In genomic region chr5:106797996-106798395, GRCh38 we compare ENCODE assay signal across 25 cellular contexts.
"Had no signal": no experiment of that assay in that cellular context is flagged by ENCODE, and none has a peak within 500 bp of the region (broad histone marks: within the 10 kb centered on the region; RNA-seq: fewer than 3 reads in every experiment).

No MANE protein-coding gene starts in this region.

- H3K27ac ChIP-seq: epithelial cell of prostate, esophagus squamous epithelium, parathyroid adenoma, right atrium auricular region, stomach, thyroid gland, upper lobe of left lung had no signal

- H3K4me3 Mint-ChIP-seq: activated B cell treated with CpG ODN at 0.5 μM for 24 hours; activated CD8-positive, alpha-beta T cell treated with anti-CD3 and anti-CD28 coated beads for 36 hours; activated naive CD4-positive, alpha-beta T cell treated with anti-CD3 and anti-CD28 coated beads, Interleukin-2, amount 50 U/mL, for 24 hours; activated naive CD8-positive, alpha-beta T cell treated with anti-CD3 and anti-CD28 coated beads, Interleukin-2, amount 50 U/mL, for 24 hours; central memory CD8-positive, alpha-beta T cell; dendritic cell treated with granulocyte-macrophage colony-stimulating factor and Interleukin-4, amounts not matched to agents 40 ng/mL and 50 ng/mL, for 4 days; nephron; stimulated activated naive B cell treated with anti-CD40 and anti-IgM and Interleukin-4, amounts not matched to agents 10 μg/mL and 1 μg/mL and 100 μg/mL, for 72 hours had no signal

- H3K36me3 Mint-ChIP-seq: activated naive CD4-positive, alpha-beta T cell treated with anti-CD3 and anti-CD28 coated beads, Interleukin-2, amount 50 U/mL, for 24 hours; stimulated activated naive B cell treated with anti-CD40 and anti-IgM and Interleukin-4, amounts not matched to agents 10 μg/mL and 1 μg/mL and 100 μg/mL, for 72 hours had no signal

- ATAC-seq: activated CD8-positive, alpha-beta T cell treated with anti-CD3 and anti-CD28 coated beads for 36 hours; activated naive CD8-positive, alpha-beta T cell treated with anti-CD3 and anti-CD28 coated beads, Interleukin-2, amount 50 U/mL, for 24 hours; left cardiac atrium; left ventricle myocardium superior; stimulated activated naive B cell treated with anti-CD40 and anti-IgM and Interleukin-4, amounts not matched to agents 10 μg/mL and 1 μg/mL and 100 μg/mL, for 72 hours had no signal

- H3K9me3 ChIP-seq: esophagus squamous epithelium, right atrium auricular region, stomach, thyroid gland, upper lobe of left lung had no signal

- H3K4me3 ChIP-seq: esophagus squamous epithelium, right atrium auricular region, stomach, thyroid gland, upper lobe of left lung had no signal

- H3K27ac Mint-ChIP-seq: activated B cell treated with CpG ODN at 0.5 μM for 24 hours; activated CD8-positive, alpha-beta T cell treated with anti-CD3 and anti-CD28 coated beads for 36 hours; activated naive CD4-positive, alpha-beta T cell treated with anti-CD3 and anti-CD28 coated beads, Interleukin-2, amount 50 U/mL, for 24 hours; activated naive CD8-positive, alpha-beta T cell treated with anti-CD3 and anti-CD28 coated beads, Interleukin-2, amount 50 U/mL, for 24 hours; activated T-helper 2 cell treated with anti-CD3 and anti-CD28 coated beads, Interferon-gamma antibody, Interleukin-2, Interleukin-4, amounts not matched to agents 10 μg/mL and 5 μg/mL and 100 μg/mL, durations not matched to agents 14 hours and 24 hours and 36 hours; dendritic cell treated with granulocyte-macrophage colony-stimulating factor and Interleukin-4, amounts not matched to agents 40 ng/mL and 50 ng/mL, for 4 days; nephron; stimulated activated naive B cell treated with anti-CD40 and anti-IgM and Interleukin-4, amounts not matched to agents 10 μg/mL and 1 μg/mL and 100 μg/mL, for 72 hours had no signal

- H3K27me3 ChIP-seq: esophagus squamous epithelium, right atrium auricular region, stomach, thyroid gland, upper lobe of left lung had no signal

- H3K4me1 ChIP-seq: esophagus squamous epithelium, parathyroid adenoma, right atrium auricular region, stomach, thyroid gland, upper lobe of left lung had no signal

- DNase-seq: activated B cell treated with CpG ODN at 0.5 μM for 24 hours; activated CD4-positive, alpha-beta T cell treated with anti-CD3 and anti-CD28 coated beads, Interleukin-2, amount 50 U/mL, for 1 hour; activated CD8-positive, alpha-beta T cell treated with anti-CD3 and anti-CD28 coated beads for 36 hours; activated naive CD8-positive, alpha-beta T cell treated with anti-CD3 and anti-CD28 coated beads, Interleukin-2, amount 50 U/mL, for 24 hours; activated T-cell treated with anti-CD3 and anti-CD28 coated beads, Interleukin-2, amount 50 U/mL, for 48 hours; anterior cingulate cortex; esophagus squamous epithelium; foreskin melanocyte; left cardiac atrium; left ventricle myocardium superior; stimulated activated CD4-positive, alpha-beta T cell treated with anti-CD3 and anti-CD28 coated beads, Interleukin-15, amount 100 ng/mL, for 24 hours; stimulated activated CD4-positive, alpha-beta T cell treated with anti-CD3 and anti-CD28 coated beads, Interleukin-2, amount 100 ng/mL, for 24 hours; stimulated activated naive B cell treated with anti-CD40 and anti-IgM and Interleukin-4, amounts not matched to agents 10 μg/mL and 1 μg/mL and 100 μg/mL, for 72 hours; stomach; T-helper 2 cell; thyroid gland; upper lobe of left lung had no signal

- H3K9me3 Mint-ChIP-seq: activated B cell treated with CpG ODN at 0.5 μM for 24 hours; activated naive CD4-positive, alpha-beta T cell treated with anti-CD3 and anti-CD28 coated beads, Interleukin-2, amount 50 U/mL, for 24 hours; activated T-helper 2 cell treated with anti-CD3 and anti-CD28 coated beads, Interferon-gamma antibody, Interleukin-2, Interleukin-4, amounts not matched to agents 10 μg/mL and 5 μg/mL and 100 μg/mL, durations not matched to agents 14 hours and 24 hours and 36 hours; central memory CD8-positive, alpha-beta T cell; dendritic cell treated with granulocyte-macrophage colony-stimulating factor and Interleukin-4, amounts not matched to agents 40 ng/mL and 50 ng/mL, for 4 days; nephron; stimulated activated naive B cell treated with anti-CD40 and anti-IgM and Interleukin-4, amounts not matched to agents 10 μg/mL and 1 μg/mL and 100 μg/mL, for 72 hours had no signal

- H3K27me3 Mint-ChIP-seq: activated B cell treated with CpG ODN at 0.5 μM for 24 hours; activated CD8-positive, alpha-beta T cell treated with anti-CD3 and anti-CD28 coated beads for 36 hours; activated naive CD4-positive, alpha-beta T cell treated with anti-CD3 and anti-CD28 coated beads, Interleukin-2, amount 50 U/mL, for 24 hours; activated naive CD8-positive, alpha-beta T cell treated with anti-CD3 and anti-CD28 coated beads, Interleukin-2, amount 50 U/mL, for 24 hours; central memory CD8-positive, alpha-beta T cell; dendritic cell treated with granulocyte-macrophage colony-stimulating factor and Interleukin-4, amounts not matched to agents 40 ng/mL and 50 ng/mL, for 4 days; stimulated activated naive B cell treated with anti-CD40 and anti-IgM and Interleukin-4, amounts not matched to agents 10 μg/mL and 1 μg/mL and 100 μg/mL, for 72 hours had no signal

- H3K9ac ChIP-seq: parathyroid adenoma had no signal

- H3K36me3 ChIP-seq: esophagus squamous epithelium, right atrium auricular region, stomach, thyroid gland, upper lobe of left lung had no signal

- H3K4me1 Mint-ChIP-seq: activated B cell treated with CpG ODN at 0.5 μM for 24 hours; activated naive CD4-positive, alpha-beta T cell treated with anti-CD3 and anti-CD28 coated beads, Interleukin-2, amount 50 U/mL, for 24 hours; activated naive CD8-positive, alpha-beta T cell treated with anti-CD3 and anti-CD28 coated beads, Interleukin-2, amount 50 U/mL, for 24 hours; central memory CD8-positive, alpha-beta T cell; nephron; stimulated activated naive B cell treated with anti-CD40 and anti-IgM and Interleukin-4, amounts not matched to agents 10 μg/mL and 1 μg/mL and 100 μg/mL, for 72 hours had no signal
